ENCODE assay signal across 9 cellular contexts in genomic region chr4:1727117-1728031, GRCh38. TPM values are rescaled to one million over a fixed set of nuclear protein-coding genes. Genes with fewer than 3 reads are reported as not detected.
A peak's percentile ranks its signal among the peaks of the same experiment; 100 is the strongest.
DNase-seq lines count a peak whose midpoint lies in the region; ATAC-seq and TF ChIP-seq lines count a peak whose summit lies in the region.
"Had no signal": no experiment of that assay in that cellular context is flagged by ENCODE, and none has a peak within 500 bp of the region (broad histone marks: within the 10 kb centered on the region; RNA-seq: fewer than 3 reads in every experiment).

No MANE protein-coding gene starts in this region.

- peak; percentile 86 for DNase-seq in CD14-positive monocyte (ENCODE audit: low spot score)
- peak; percentile 98 for DNase-seq in NCI-H226
- DNase-seq in dermis blood vessel endothelial cell = peak; percentile 94
- DNase-seq in mucosa of descending colon = peak in 2 of 3 donors; percentile 55 to 82
- DNase-seq in stimulated activated CD4-positive, alpha-beta T cell treated with anti-CD3 and anti-CD28 coated beads, Interleukin-4, amount 100 ng/mL, for 1 hour = no peak
- DNase-seq in middle frontal gyrus (ENCODE audit: extremely low spot score, low spot score) = no peak
- DNase-seq in GM19240 (ENCODE audit: insufficient read length, low spot score) = no peak
- DNase-seq: naive thymus-derived CD4-positive, alpha-beta T cell had no signal

- intact Hi-C loops in CD14-positive monocyte (cut with micrococcal nuclease) (loop anchor here (2.0 to 10.0 kb wide), 4 partner anchors 35 to 287 kb away; partner anchors contain the start of gene LETM1 (in 1 of the 2)), mucosa of descending colon (cut with DNase I, micrococcal nuclease) (loop anchor here in 1 of 2 donors (2.0 kb wide), 1 partner anchor 35 kb away; no protein-coding TSS in a partner anchor)

- H3K4me3 ChIP-seq in mucosa of descending colon = no peak overlapping the region

- no peaks in the 10 kb centered on the region for H3K36me3 ChIP-seq in mucosa of descending colon (ENCODE audit: low read depth)

- H3K36me3 Mint-ChIP-seq in CD14-positive monocyte = peaks cover 47 to 67% of the 10 kb centered on the region in 2 donors

- H3K27me3 Mint-ChIP-seq in CD14-positive monocyte (ENCODE audit: low read depth in 3 of 3) = peaks cover 0 to 3% (median 0%) of the 10 kb centered on the region in 3 donors
- H3K27me3 Mint-ChIP-seq: naive thymus-derived CD4-positive, alpha-beta T cell had no signal

- TF ChIP-seq CTCF in CD14-positive monocyte (IDR thresholded peaks at IDR 0.05) (no peak), mucosa of descending colon (IDR thresholded peaks at IDR 0.05) (no peak)

- peaks cover 75% of the 10 kb centered on the region for H3K4me1 Mint-ChIP-seq in CD14-positive monocyte

- H3K9me3 Mint-ChIP-seq in CD14-positive monocyte = no peaks in the 10 kb centered on the region

- peak overlapping the region; percentile 66 to 89 for H3K4me3 Mint-ChIP-seq in CD14-positive monocyte

- H3K27ac Mint-ChIP-seq in CD14-positive monocyte = peak overlapping the region; percentile 89 to 98 (median 94)

- H3K4me1 ChIP-seq in mucosa of descending colon (ENCODE audit: low read depth) = peaks cover 7% of the 10 kb centered on the region

- peak; percentile 47 for ATAC-seq in mucosa of descending colon
- ATAC-seq in GM18519 (IDR thresholded peaks at IDR 0.05; ENCODE audit: low FRiP score, unreplicated experiment) = no peak
- ATAC-seq: naive thymus-derived CD4-positive, alpha-beta T cell had no signal

- H3K9me3 ChIP-seq in mucosa of descending colon = no peaks in the 10 kb centered on the region

RNA-seq across cellular contexts. Expression of gene TACC3, which starts 6.1 kb away (rescaled TPM):
- 10 to 100 TPM; 43.7 to 56.6 TPM for polyA plus RNA-seq in CD14-positive monocyte
- total RNA-seq in dermis blood vessel endothelial cell = 13.4 and 34.2 TPM in 2 replicates
- 10 to 100 TPM; 12.0 to 30.2 (median 12.7) TPM for total RNA-seq in mucosa of descending colon

RNA-seq across cellular contexts. Expression of gene TMEM129, which starts 6.3 kb away (rescaled TPM):
- 10 to 100 TPM; 22.4 to 24.1 TPM for polyA plus RNA-seq in CD14-positive monocyte
- total RNA-seq in dermis blood vessel endothelial cell = 34.7 and 44.8 TPM in 2 replicates
- 10 to 100 TPM; 43.7 to 57.0 (median 55.6) TPM for total RNA-seq in mucosa of descending colon

RNA-seq across cellular contexts. Expression of gene SLBP, which starts 15.3 kb away (rescaled TPM):
- 10 to 100 TPM; 59.1 to 63.7 TPM for polyA plus RNA-seq in CD14-positive monocyte
- total RNA-seq in dermis blood vessel endothelial cell (61.5 and 62.8 TPM in 2 replicates), mucosa of descending colon (10 to 100 TPM; 21.9 to 31.7 (median 30.6) TPM)

RNA-seq across cellular contexts. Expression of gene FAM53A, which starts 43.3 kb away (rescaled TPM):
- polyA plus RNA-seq in CD14-positive monocyte = under 1 TPM; 0.40 to 0.82 TPM
- total RNA-seq in dermis blood vessel endothelial cell (1.1 and 2.4 TPM in 2 replicates), mucosa of descending colon (1 to 10 TPM in 2 of 3 donors, under 1 TPM in 1; 0.65 to 1.8 (median 1.4) TPM)

Comparison
In these comparisons a context has a peak if more than half of its experiments do, and no peak if none do; other contexts are left out.
1. DNase-seq: peak in CD14-positive monocyte (single experiment), NCI-H226 (single experiment), dermis blood vessel endothelial cell (single experiment) and mucosa of descending colon (2 of 3); none in stimulated activated CD4-positive, alpha-beta T cell treated with anti-CD3 and anti-CD28 coated beads, Interleukin-4, amount 100 ng/mL, for 1 hour (single experiment), middle frontal gyrus (single experiment) and GM19240 (single experiment).